Comparison of ENCODE assay signal across 21 cellular contexts in the genomic region with DNA sequence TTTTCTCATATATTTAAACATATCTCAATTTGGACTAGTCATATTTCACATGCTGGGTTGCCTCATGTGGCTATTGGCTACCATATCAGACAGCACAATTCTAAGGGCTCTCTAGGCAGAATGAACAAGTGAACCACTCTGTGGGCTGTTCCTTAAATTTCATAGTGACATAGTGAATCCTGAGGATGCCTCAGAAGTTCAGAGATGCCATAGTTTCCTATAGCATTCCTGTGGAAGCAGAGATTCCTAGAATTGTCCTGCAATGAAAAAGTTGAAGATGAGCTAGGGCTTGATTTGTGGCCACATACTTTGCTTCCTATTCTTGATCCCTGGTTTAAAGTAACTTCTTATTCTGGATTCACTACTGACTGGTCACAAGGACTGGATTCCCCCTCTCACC. TPM values are rescaled to one million over a fixed set of nuclear protein-coding genes. Genes with fewer than 3 reads are reported as not detected.
"Had no signal": no experiment of that assay in that cellular context is flagged by ENCODE, and none has a peak within 500 bp of the region (broad histone marks: within the 10 kb centered on the region; RNA-seq: fewer than 3 reads in every experiment).

No MANE protein-coding gene starts in this region.

- ATAC-seq: T-cell had no signal

- H3K4me2 ChIP-seq: SK-N-SH had no signal

- H3K9me3 ChIP-seq: SK-N-SH had no signal

- H3K9ac ChIP-seq: SK-N-SH had no signal

- DNase-seq: KBM-7, NCI-H1092 treated with DMSO at 0.1 percent for 48 hours, NCI-H1436, NCI-H187, NCI-H2029, NCI-H2081 treated with DMSO at 0.1 percent for 48 hours, NCI-H2171, NCI-H226, NCI-H446, NCI-H510A, NCI-H524 treated with DMSO at 0.1 percent for 48 hours, NCI-H69, NCI-H774, SHP77, SK-N-SH, SW 1271, T-cell had no signal

- H3K27ac ChIP-seq: HL-60, RWPE1 had no signal

RNA-seq across cellular contexts. Expression of a gene that starts 35.6 kb away (rescaled TPM):
- total RNA-seq: MCF 10A, SK-MEL-5 had no signal
- polyA plus RNA-seq: SK-N-SH had no signal
